ENCODE assay signal across 1 cellular context in genomic region chr6:4139272-4139671, GRCh38.
TF ChIP-seq lines count a peak whose summit lies in the region.

No MANE protein-coding gene starts in this region.

TF ChIP-seq in K562, 482 proteins besides CTCF, POLR2A, EP300 and RAD21:
- TF ChIP-seq ZMIZ1 (IDR thresholded peaks at IDR 0.05; ENCODE audit: low read depth in 2 of 2, low read length in 2 of 2) (no peak), PBX2 (CRISPR knock-in tag; IDR thresholded peaks at IDR 0.05; ENCODE audit: low read depth) (no peak), PBX2 (tag; conservative IDR thresholded peaks at IDR 0.05; ENCODE audit: low read depth) (peak; percentile 77), RREB1 (CRISPR knock-in tag; IDR thresholded peaks at IDR 0.05) (no peak), ASH1L (IDR thresholded peaks at IDR 0.05; ENCODE audit: borderline replicate concordance, low read depth, partially characterized antibody) (no peak), AFF1 (IDR thresholded peaks at IDR 0.05; ENCODE audit: low read depth in 1 of 2, partially characterized antibody in 2 of 2) (no peak), MEIS2 (IDR thresholded peaks at IDR 0.05; ENCODE audit: partially characterized antibody) (peak; percentile 56), ZFP1 (CRISPR knock-in tag; IDR thresholded peaks at IDR 0.05) (no peak), ZNF407 (IDR thresholded peaks at IDR 0.05; ENCODE audit: low read depth) (no peak)
